11 cellular contexts compared by ENCODE assay signal in the genomic region with DNA sequence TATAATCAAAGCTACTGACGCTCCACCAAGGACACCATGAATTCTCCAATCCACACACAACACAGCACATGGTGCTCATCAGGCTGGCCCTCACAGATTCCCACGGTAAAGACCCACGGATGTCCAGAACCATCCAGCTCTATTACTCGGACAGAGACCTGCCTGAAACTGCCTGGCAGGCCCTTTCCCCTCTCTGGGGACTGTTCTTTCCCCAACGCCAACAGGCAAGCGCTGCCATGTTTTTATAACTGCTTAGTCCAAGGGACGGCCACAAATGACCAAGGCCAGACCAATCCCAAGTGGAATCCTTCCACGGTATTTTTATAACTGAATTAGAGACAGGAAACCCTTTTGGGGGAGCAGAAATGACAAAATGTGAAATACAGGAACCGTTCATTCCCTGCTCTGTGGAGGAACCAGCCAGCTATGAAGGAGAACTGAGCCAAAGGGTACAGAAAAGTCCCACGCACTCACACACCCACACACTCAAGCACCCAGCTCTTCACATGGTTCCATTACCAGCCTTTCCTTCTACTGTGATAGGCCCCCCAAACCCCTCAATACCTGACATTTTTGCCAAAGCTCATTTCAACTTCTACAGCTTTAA. TPM values are rescaled to one million over a fixed set of nuclear protein-coding genes. Genes with fewer than 3 reads are reported as not detected.
DNase-seq lines count a peak whose midpoint lies in the region; ATAC-seq and TF ChIP-seq lines count a peak whose summit lies in the region.
"Had no signal": no experiment of that assay in that cellular context is flagged by ENCODE, and none has a peak within 500 bp of the region (broad histone marks: within the 10 kb centered on the region; RNA-seq: fewer than 3 reads in every experiment).

No MANE protein-coding gene starts in this region.

- TF ChIP-seq CTCF in KMS-11 (conservative IDR thresholded peaks at IDR 0.05; ENCODE audit: low read depth, low read length) (no peak), coronary artery (IDR thresholded peaks at IDR 0.05) (no peak), thoracic aorta (IDR thresholded peaks at IDR 0.05) (no peak)

- H4K20me1 ChIP-seq in KMS-11 (ENCODE audit: insufficient read depth), result peaks cover 41% of the 10 kb centered on the region

- H3K9ac ChIP-seq in KMS-11, result no peak overlapping the region
- H3K9ac ChIP-seq: BLaER1 had no signal

- H3K36me3 ChIP-seq in KMS-11 (ENCODE audit: insufficient read depth), result no peaks in the 10 kb centered on the region
- no peaks in the 10 kb centered on the region for H3K36me3 ChIP-seq in thoracic aorta
- H3K36me3 ChIP-seq: BLaER1, suprapubic skin had no signal

- no peak overlapping the region for H3K27ac Mint-ChIP-seq in activated naive CD4-positive, alpha-beta T cell treated with anti-CD3 and anti-CD28 coated beads, Interleukin-2, amount 10 ng/mL, durations not matched to agents 7 days and 5 days

- H3K9me3 Mint-ChIP-seq in activated naive CD4-positive, alpha-beta T cell treated with anti-CD3 and anti-CD28 coated beads, Interleukin-2, amount 10 ng/mL, durations not matched to agents 7 days and 5 days, result no peaks in the 10 kb centered on the region

- ATAC-seq in thoracic aorta (ENCODE audit: insufficient number of reproducible peaks, low FRiP score, low read depth), result no peak
- ATAC-seq in HG02870 (IDR thresholded peaks at IDR 0.05; ENCODE audit: unreplicated experiment), result no peak

- H3K27ac ChIP-seq in KMS-11 (no peak overlapping the region), coronary artery (peak overlapping the region; percentile 41 to 70), thoracic aorta (peak overlapping the region; percentile 49 to 86)
- H3K27ac ChIP-seq: BLaER1, suprapubic skin had no signal

- H3K4me3 ChIP-seq in KMS-11 (IDR thresholded peaks at IDR 0.05; ENCODE audit: insufficient read depth, low read depth, low read length) (no peak overlapping the region), coronary artery (peak overlapping the region; percentile 56), thoracic aorta (peak overlapping the region; percentile 99)
- H3K4me3 ChIP-seq: BLaER1, suprapubic skin had no signal

- H3K4me1 ChIP-seq in KMS-11 (ENCODE audit: low read depth, poor library complexity, severe bottlenecking), result peaks cover 44% of the 10 kb centered on the region
- peaks cover 23 to 60% of the 10 kb centered on the region in 2 donors for H3K4me1 ChIP-seq in thoracic aorta (ENCODE audit: control insufficient read depth in 1 of 2, low read depth in 2 of 2)

- peak overlapping the region; percentile 13 for H3K4me3 Mint-ChIP-seq in activated naive CD4-positive, alpha-beta T cell treated with anti-CD3 and anti-CD28 coated beads, Interleukin-2, amount 10 ng/mL, durations not matched to agents 7 days and 5 days

- H3K4me2 ChIP-seq in KMS-11, result peak overlapping the region; percentile 86; the same call in 1 of the 2 replicates
- H3K4me2 ChIP-seq: BLaER1 had no signal

- no peaks in the 10 kb centered on the region for H3K27me3 Mint-ChIP-seq in activated naive CD4-positive, alpha-beta T cell treated with anti-CD3 and anti-CD28 coated beads, Interleukin-2, amount 10 ng/mL, durations not matched to agents 7 days and 5 days

- no peaks in the 10 kb centered on the region for H3K9me3 ChIP-seq in thoracic aorta
- H3K9me3 ChIP-seq: BLaER1, suprapubic skin had no signal

- no peak for DNase-seq in activated naive CD4-positive, alpha-beta T cell treated with anti-CD3 and anti-CD28 coated beads, Interleukin-2, amount 10 ng/mL, durations not matched to agents 7 days and 5 days
- DNase-seq in activated naive CD4-positive, alpha-beta T cell treated with anti-CD3 and anti-CD28 coated beads, Interleukin-2, amount 50 U/mL, for 16 hours, result no peak
- no peak for DNase-seq in coronary artery (ENCODE audit: low spot score)
- DNase-seq in thoracic aorta (ENCODE audit: low spot score), result no peak
- no peak for DNase-seq in NCI-H446 (lab: John Stamatoyannopoulos, UW)
- no peak for DNase-seq in NK-92 (lab: John Stamatoyannopoulos, UW; ENCODE audit: unreplicated experiment)
- DNase-seq: NCI-H69 had no signal

- CTCF ChIA-PET in activated naive CD4-positive, alpha-beta T cell treated with anti-CD3 and anti-CD28 coated beads, Interleukin-2, amount 10 ng/mL, durations not matched to agents 7 days and 5 days (lab: Charles Lee), result no interaction called here

- peaks cover 88% of the 10 kb centered on the region for H3K79me2 ChIP-seq in KMS-11 (ENCODE audit: insufficient read depth, low read depth)

- no peak overlapping the region for H2AFZ ChIP-seq in KMS-11 (ENCODE audit: low read depth)

- H3K4me1 Mint-ChIP-seq in activated naive CD4-positive, alpha-beta T cell treated with anti-CD3 and anti-CD28 coated beads, Interleukin-2, amount 10 ng/mL, durations not matched to agents 7 days and 5 days, result peaks cover 64% of the 10 kb centered on the region

- peaks cover 47% of the 10 kb centered on the region for H3K36me3 Mint-ChIP-seq in activated naive CD4-positive, alpha-beta T cell treated with anti-CD3 and anti-CD28 coated beads, Interleukin-2, amount 10 ng/mL, durations not matched to agents 7 days and 5 days

- H3K27me3 ChIP-seq in KMS-11 (ENCODE audit: insufficient read depth, low read depth) (no peaks in the 10 kb centered on the region), thoracic aorta (replicated peaks; ENCODE audit: insufficient read depth) (no peaks in the 10 kb centered on the region)
- H3K27me3 ChIP-seq: suprapubic skin had no signal

RNA-seq across cellular contexts. Expression of a gene that starts 4.1 kb away (rescaled TPM):
- 10 to 100 TPM; 42.6 to 58.6 TPM for total RNA-seq in thoracic aorta
